Comparison of ENCODE assay signal across 17 cellular contexts in genomic region chr9:84493284-84493947, GRCh38.
DNase-seq lines count a peak whose midpoint lies in the region; ATAC-seq and TF ChIP-seq lines count a peak whose summit lies in the region.
"Had no signal": no experiment of that assay in that cellular context is flagged by ENCODE, and none has a peak within 500 bp of the region (broad histone marks: within the 10 kb centered on the region; RNA-seq: fewer than 3 reads in every experiment).

No MANE protein-coding gene starts in this region.

- CTCF ChIA-PET in MCF 10A (lab: Yijun Ruan, JAX): interaction anchor here (1.0 kb wide), 1 partner anchor 17 kb away, joined by 7 read pairs; no protein-coding TSS in a partner anchor

- no peak overlapping the region for H3K4me3 Mint-ChIP-seq in natural killer cell treated with Interleukin-12 subunit alpha and Interleukin-12 subunit beta and Interleukin-15 and Interleukin-18, amount 100 ng/mL, for 72 hours
- no peak overlapping the region for H3K4me3 Mint-ChIP-seq in natural killer cell
- H3K4me3 Mint-ChIP-seq in progenitor cell of endocrine pancreas (ENCODE audit: low read depth): no peak overlapping the region
- H3K4me3 Mint-ChIP-seq in MCF 10A (ENCODE audit: unreplicated experiment): no peak overlapping the region
- H3K4me3 Mint-ChIP-seq: CD4-positive, alpha-beta T cell; IgD-negative memory B cell; mesothelial cell of epicardium; T-helper 2 cell treated with Interferon-gamma antibody and Interleukin-4, amounts not matched to agents 5 μg/mL and 100 μg/mL, for 36 hours had no signal

- DNase-seq in natural killer cell treated with Interleukin-12 subunit alpha and Interleukin-12 subunit beta and Interleukin-15 and Interleukin-18, amount 100 ng/mL, for 72 hours (ENCODE audit: low spot score): no peak
- DNase-seq in natural killer cell (no peak), NCI-H524 treated with DMSO at 0.1 percent for 48 hours (lab: John Stamatoyannopoulos, UW) (peak; percentile 32), progenitor cell of endocrine pancreas (ENCODE audit: low spot score, unreplicated experiment) (no peak), hypothalamus (lab: John Stamatoyannopoulos, UW) (no peak), MCF 10A (ENCODE audit: unreplicated experiment) (no peak)
- DNase-seq: CD4-positive, alpha-beta T cell; effector CD4-positive, alpha-beta T cell; EL; right lobe of liver had no signal

- peaks cover 0 to 2% of the 10 kb centered on the region in 2 donors for H3K4me1 Mint-ChIP-seq in natural killer cell treated with Interleukin-12 subunit alpha and Interleukin-12 subunit beta and Interleukin-15 and Interleukin-18, amount 100 ng/mL, for 72 hours (ENCODE audit: low read depth in 2 of 2)
- H3K4me1 Mint-ChIP-seq in natural killer cell (peaks cover 0 to 4% of the 10 kb centered on the region in 2 donors), progenitor cell of endocrine pancreas (ENCODE audit: low read depth) (no peaks in the 10 kb centered on the region), MCF 10A (ENCODE audit: insufficient read depth, unreplicated experiment) (no peaks in the 10 kb centered on the region)
- H3K4me1 Mint-ChIP-seq: IgD-negative memory B cell, mesothelial cell of epicardium had no signal

- intact Hi-C loops in natural killer cell (cut with micrococcal nuclease): no loop called here
- intact Hi-C loops in MCF 10A (cut with micrococcal nuclease): no loop called here

- H3K36me3 Mint-ChIP-seq in natural killer cell treated with Interleukin-12 subunit alpha and Interleukin-12 subunit beta and Interleukin-15 and Interleukin-18, amount 100 ng/mL, for 72 hours: peaks cover 6% of the 10 kb centered on the region
- H3K36me3 Mint-ChIP-seq in natural killer cell (no peaks in the 10 kb centered on the region), progenitor cell of endocrine pancreas (ENCODE audit: insufficient read depth) (no peaks in the 10 kb centered on the region), MCF 10A (ENCODE audit: insufficient read depth, unreplicated experiment) (no peaks in the 10 kb centered on the region)
- H3K36me3 Mint-ChIP-seq: IgD-negative memory B cell, mesothelial cell of epicardium had no signal

- H3K27me3 Mint-ChIP-seq in natural killer cell treated with Interleukin-12 subunit alpha and Interleukin-12 subunit beta and Interleukin-15 and Interleukin-18, amount 100 ng/mL, for 72 hours: peaks cover 9 to 14% of the 10 kb centered on the region in 2 donors
- H3K27me3 Mint-ChIP-seq in natural killer cell (ENCODE audit: low read depth in 2 of 2) (peaks cover 0 to 11% of the 10 kb centered on the region in 2 donors), progenitor cell of endocrine pancreas (no peaks in the 10 kb centered on the region), MCF 10A (ENCODE audit: insufficient read depth, unreplicated experiment) (no peaks in the 10 kb centered on the region)
- H3K27me3 Mint-ChIP-seq: IgD-negative memory B cell had no signal

- H3K27ac Mint-ChIP-seq in natural killer cell treated with Interleukin-12 subunit alpha and Interleukin-12 subunit beta and Interleukin-15 and Interleukin-18, amount 100 ng/mL, for 72 hours: no peak overlapping the region
- H3K27ac Mint-ChIP-seq in natural killer cell (no peak overlapping the region), progenitor cell of endocrine pancreas (no peak overlapping the region), MCF 10A (ENCODE audit: low read depth, unreplicated experiment) (no peak overlapping the region)
- H3K27ac Mint-ChIP-seq: activated T-helper 2 cell treated with anti-CD3 and anti-CD28 coated beads, Interferon-gamma antibody, Interleukin-2, Interleukin-4, amounts not matched to agents 10 μg/mL and 5 μg/mL and 100 μg/mL, durations not matched to agents 14 hours and 24 hours and 36 hours; CD4-positive, alpha-beta T cell; IgD-negative memory B cell; mesothelial cell of epicardium; T-helper 2 cell treated with Interferon-gamma antibody and Interleukin-4, amounts not matched to agents 5 μg/mL and 100 μg/mL, for 36 hours had no signal

- peak; percentile 24 to 31 for ATAC-seq in natural killer cell treated with Interleukin-12 subunit alpha and Interleukin-12 subunit beta and Interleukin-15 and Interleukin-18, amount 100 ng/mL, for 72 hours
- no peak for ATAC-seq in natural killer cell
- peak; percentile 59 for ATAC-seq in esophagus mucosa
- ATAC-seq in HG03565 (IDR thresholded peaks at IDR 0.05; ENCODE audit: unreplicated experiment): no peak
- ATAC-seq: activated CD4-positive, CD25-positive, alpha-beta regulatory T cell treated with anti-CD3 and anti-CD28 coated beads, Interleukin-2, amount 50 U/mL, for 24 hours; right lobe of liver had no signal

- no peaks in the 10 kb centered on the region for H3K9me3 Mint-ChIP-seq in natural killer cell treated with Interleukin-12 subunit alpha and Interleukin-12 subunit beta and Interleukin-15 and Interleukin-18, amount 100 ng/mL, for 72 hours
- H3K9me3 Mint-ChIP-seq in natural killer cell (no peaks in the 10 kb centered on the region), progenitor cell of endocrine pancreas (ENCODE audit: low read depth) (peaks cover 3% of the 10 kb centered on the region), MCF 10A (ENCODE audit: unreplicated experiment) (peaks cover 8% of the 10 kb centered on the region)
- H3K9me3 Mint-ChIP-seq: activated T-helper 2 cell treated with anti-CD3 and anti-CD28 coated beads, Interferon-gamma antibody, Interleukin-2, Interleukin-4, amounts not matched to agents 10 μg/mL and 5 μg/mL and 100 μg/mL, durations not matched to agents 14 hours and 24 hours and 36 hours; CD4-positive, alpha-beta T cell; IgD-negative memory B cell; mesothelial cell of epicardium; T-helper 2 cell treated with Interferon-gamma antibody and Interleukin-4, amounts not matched to agents 5 μg/mL and 100 μg/mL, for 36 hours had no signal

- BruUV-seq in MCF 10A (replicated peaks; lab: Mats Ljungman, UMichigan): no TSS peak

- TF ChIP-seq CTCF in natural killer cell (IDR thresholded peaks at IDR 0.05): no peak
- TF ChIP-seq CTCF in progenitor cell of endocrine pancreas (IDR thresholded peaks at IDR 0.05; ENCODE audit: unreplicated experiment): no peak
- no peak for TF ChIP-seq CTCF in MCF 10A (IDR thresholded peaks at IDR 0.05; ENCODE audit: unreplicated experiment)

- POLR2A ChIA-PET in MCF 10A (lab: Yijun Ruan, JAX): no interaction called here

Comparison
In these comparisons a context has a peak if more than half of its experiments do, and no peak if none do; other contexts are left out.
1. ATAC-seq: peak in natural killer cell treated with Interleukin-12 subunit alpha and Interleukin-12 subunit beta and Interleukin-15 and Interleukin-18, amount 100 ng/mL, for 72 hours (2 of 2) and esophagus mucosa (single experiment); none in natural killer cell (0 of 3) and HG03565 (single experiment).